In genomic region chr17:82291582-82292250, GRCh38 we compare ENCODE assay signal across 8 cellular contexts. TPM values are rescaled to one million over a fixed set of nuclear protein-coding genes. Genes with fewer than 3 reads are reported as not detected.
DNase-seq lines count a peak whose midpoint lies in the region; ATAC-seq and TF ChIP-seq lines count a peak whose summit lies in the region.

No MANE protein-coding gene starts in this region.

- H3K27ac ChIP-seq in angular gyrus (ENCODE audit: low read depth, low read length) (peak overlapping the region; percentile 98), lower lobe of right lung (peak overlapping the region; percentile 95), upper lobe of right lung (peak overlapping the region; percentile 95)

- H3K9me3 Mint-ChIP-seq in activated naive CD4-positive, alpha-beta T cell treated with anti-CD3 and anti-CD28 coated beads, Interleukin-2, amount 50 U/mL, for 24 hours: no peaks in the 10 kb centered on the region

- no peaks in the 10 kb centered on the region for H3K36me3 Mint-ChIP-seq in activated naive CD4-positive, alpha-beta T cell treated with anti-CD3 and anti-CD28 coated beads, Interleukin-2, amount 50 U/mL, for 24 hours

- no peak for TF ChIP-seq CTCF in lower lobe of right lung (IDR thresholded peaks at IDR 0.05)
- TF ChIP-seq CTCF in upper lobe of right lung (IDR thresholded peaks at IDR 0.05): no peak

- peak overlapping the region; percentile 77 for H3K27ac Mint-ChIP-seq in activated naive CD4-positive, alpha-beta T cell treated with anti-CD3 and anti-CD28 coated beads, Interleukin-2, amount 50 U/mL, for 24 hours

- H3K27me3 ChIP-seq in lower lobe of right lung (ENCODE audit: low read depth) (no peaks in the 10 kb centered on the region), upper lobe of right lung (no peaks in the 10 kb centered on the region)

- H3K36me3 ChIP-seq in lower lobe of right lung: no peaks in the 10 kb centered on the region
- no peaks in the 10 kb centered on the region for H3K36me3 ChIP-seq in upper lobe of right lung

- peak overlapping the region; percentile 77 for H3K4me3 Mint-ChIP-seq in activated naive CD4-positive, alpha-beta T cell treated with anti-CD3 and anti-CD28 coated beads, Interleukin-2, amount 50 U/mL, for 24 hours

- intact Hi-C loops in lower lobe of right lung (cut with DNase I): no loop called here
- intact Hi-C loops in upper lobe of right lung (cut with DNase I): no loop called here
- intact Hi-C loops in posterior vena cava (cut with DNase I): no loop called here

- peaks cover 36% of the 10 kb centered on the region for H3K4me1 Mint-ChIP-seq in activated naive CD4-positive, alpha-beta T cell treated with anti-CD3 and anti-CD28 coated beads, Interleukin-2, amount 50 U/mL, for 24 hours

- no peak for DNase-seq in activated naive CD4-positive, alpha-beta T cell treated with anti-CD3 and anti-CD28 coated beads, Interleukin-2, amount 50 U/mL, for 16 hours
- DNase-seq in lower lobe of right lung (no peak), upper lobe of right lung (peak; percentile 60), posterior vena cava (ENCODE audit: low spot score) (no peak)
- no peak for DNase-seq in stimulated activated CD4-positive, alpha-beta T cell treated with anti-CD3 and anti-CD28 coated beads, Interleukin-2, amount 100 ng/mL, for 48 hours

- H3K27me3 Mint-ChIP-seq in activated naive CD4-positive, alpha-beta T cell treated with anti-CD3 and anti-CD28 coated beads, Interleukin-2, amount 50 U/mL, for 24 hours: no peaks in the 10 kb centered on the region

- H3K4me1 ChIP-seq in lower lobe of right lung: peaks cover 70% of the 10 kb centered on the region
- peaks cover 45% of the 10 kb centered on the region for H3K4me1 ChIP-seq in upper lobe of right lung

- ATAC-seq in lower lobe of right lung (no peak), upper lobe of right lung (no peak), GM19463 (IDR thresholded peaks at IDR 0.05; ENCODE audit: unreplicated experiment) (no peak)

- H3K9me3 ChIP-seq in lower lobe of right lung: no peaks in the 10 kb centered on the region
- no peaks in the 10 kb centered on the region for H3K9me3 ChIP-seq in upper lobe of right lung

- H3K4me3 ChIP-seq in lower lobe of right lung (peak overlapping the region; percentile 71), upper lobe of right lung (peak overlapping the region; percentile 98)

RNA-seq across cellular contexts. Expression of gene CSNK1D, which starts 18.2 kb away (rescaled TPM):
- total RNA-seq in lower lobe of right lung (146 TPM), upper lobe of right lung (150 TPM), posterior vena cava (100 to 1,000 TPM in 1 of 2 donors, 10 to 100 TPM in 1; 93.6 to 103 TPM)

RNA-seq across cellular contexts. Expression of gene CD7, which starts 25.7 kb away (rescaled TPM):
- total RNA-seq in lower lobe of right lung (7.1 TPM), upper lobe of right lung (7.2 TPM), posterior vena cava (1 to 10 TPM; 1.9 to 3.0 TPM)

RNA-seq across cellular contexts. Expression of gene SECTM1, which starts 41.9 kb away (rescaled TPM):
- 44.5 TPM for total RNA-seq in lower lobe of right lung
- total RNA-seq in upper lobe of right lung: 26.4 TPM
- 10 to 100 TPM; 10.3 to 14.5 TPM for total RNA-seq in posterior vena cava
